In the genomic region with DNA sequence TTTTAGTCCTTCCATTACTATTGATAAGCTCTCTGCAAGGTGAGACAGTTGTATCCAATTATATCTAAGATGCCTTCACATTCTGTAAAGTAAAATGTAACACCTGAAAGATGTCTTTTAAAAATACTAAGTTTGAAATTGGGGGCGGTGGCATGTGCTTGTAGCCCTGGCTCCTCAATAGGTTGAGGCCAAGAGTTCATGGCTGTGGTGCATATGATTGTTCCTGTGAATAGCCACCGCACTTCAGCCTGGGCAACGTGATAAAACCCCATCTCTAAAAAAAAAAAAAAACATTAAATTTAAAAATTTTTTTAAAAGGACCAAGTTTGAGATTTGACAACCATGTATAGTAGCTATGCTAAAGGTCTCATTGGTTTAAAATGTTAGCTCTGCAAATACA, we compare ENCODE assay signal across 23 cellular contexts.
"Had no signal": no experiment of that assay in that cellular context is flagged by ENCODE, and none has a peak within 500 bp of the region (broad histone marks: within the 10 kb centered on the region; RNA-seq: fewer than 3 reads in every experiment).

No MANE protein-coding gene starts in this region.

- H3K4me3 Mint-ChIP-seq: activated CD4-positive, alpha-beta memory T cell treated with anti-CD3 and anti-CD28 coated beads for 36 hours; activated CD4-positive, alpha-beta T cell treated with anti-CD3 and anti-CD28 coated beads, Interleukin-2, amount 10 ng/mL, durations not matched to agents 7 days and 5 days; activated naive CD4-positive, alpha-beta T cell treated with anti-CD3 and anti-CD28 coated beads for 36 hours; activated naive CD8-positive, alpha-beta T cell; activated T-helper 17 cell treated with anti-CD3 and anti-CD28 coated beads, Interleukin-2, amount 50 U/mL, for 72 hours; brain had no signal

- H3K27me3 Mint-ChIP-seq: activated CD4-positive, alpha-beta memory T cell treated with anti-CD3 and anti-CD28 coated beads for 36 hours; activated CD4-positive, alpha-beta T cell treated with anti-CD3 and anti-CD28 coated beads, Interleukin-2, amount 10 ng/mL, durations not matched to agents 7 days and 5 days; activated naive CD8-positive, alpha-beta T cell; activated T-helper 17 cell treated with anti-CD3 and anti-CD28 coated beads, Interleukin-2, amount 50 U/mL, for 72 hours; brain had no signal

- H3K9me3 ChIP-seq: SK-N-SH had no signal

- H3K27ac Mint-ChIP-seq: activated CD4-positive, alpha-beta memory T cell treated with anti-CD3 and anti-CD28 coated beads for 36 hours; activated naive CD4-positive, alpha-beta T cell treated with anti-CD3 and anti-CD28 coated beads for 36 hours; activated naive CD8-positive, alpha-beta T cell; activated T-helper 17 cell treated with anti-CD3 and anti-CD28 coated beads, Interleukin-2, amount 50 U/mL, for 72 hours had no signal

- FAIRE-seq: astrocyte had no signal

- DNase-seq: activated CD4-positive, alpha-beta memory T cell treated with anti-CD3 and anti-CD28 coated beads for 36 hours; activated CD4-positive, alpha-beta T cell treated with anti-CD3 and anti-CD28 coated beads, Interleukin-2, amount 10 ng/mL, durations not matched to agents 7 days and 5 days; activated CD4-positive, CD25-positive, alpha-beta regulatory T cell; activated CD8-positive, alpha-beta memory T cell treated with anti-CD3 and anti-CD28 coated beads, Interleukin-2, amount 50 U/mL, for 4 hours; activated gamma-delta T cell; activated naive CD4-positive, alpha-beta T cell treated with anti-CD3 and anti-CD28 coated beads for 36 hours; amygdala; cerebellar nuclear complex; NCI-H1105 treated with DMSO at 0.1 percent for 48 hours; NCI-H1436 treated with DMSO at 0.1 percent for 48 hours; NCI-H187; NCI-H2081; NCI-H510A treated with DMSO at 0.1 percent for 48 hours; NCI-H69; NK-92 treated with Interleukin-12 subunit alpha and Interleukin-12 subunit beta, amount 100 ng/mL, for 24 hours; SIG-M5; SK-N-SH; T-helper 1 cell had no signal

- H3K27ac ChIP-seq: VCaP had no signal

- ATAC-seq: activated T-helper 17 cell treated with anti-CD3 and anti-CD28 coated beads, Interleukin-2, amount 50 U/mL, for 72 hours had no signal

- H3K9me3 Mint-ChIP-seq: activated CD4-positive, alpha-beta memory T cell treated with anti-CD3 and anti-CD28 coated beads for 36 hours; activated CD4-positive, alpha-beta T cell treated with anti-CD3 and anti-CD28 coated beads, Interleukin-2, amount 10 ng/mL, durations not matched to agents 7 days and 5 days; activated naive CD4-positive, alpha-beta T cell treated with anti-CD3 and anti-CD28 coated beads for 36 hours; activated T-helper 17 cell treated with anti-CD3 and anti-CD28 coated beads, Interleukin-2, amount 50 U/mL, for 72 hours; brain had no signal

- H3K4me2 ChIP-seq: SK-N-SH had no signal

- H3K9ac ChIP-seq: SK-N-SH had no signal
